ENCODE assay signal across 7 cellular contexts in genomic region chrX:120769576-120770341, GRCh38.
DNase-seq lines count a peak whose midpoint lies in the region; ATAC-seq lines count a peak whose summit lies in the region.

No MANE protein-coding gene starts in this region.

- intact Hi-C loops in left ventricle myocardium superior (cut with micrococcal nuclease), result no loop called here

- ATAC-seq in left ventricle myocardium superior (peak; percentile 48), GM21528 (IDR thresholded peaks at IDR 0.05; ENCODE audit: low FRiP score, unreplicated experiment) (no peak), GM18909 (IDR thresholded peaks at IDR 0.05; ENCODE audit: poor library complexity, unreplicated experiment) (no peak)

- DNase-seq in GM03348 (ENCODE audit: low spot score) (peak; percentile 34), SK-N-DZ (ENCODE audit: low spot score) (peak; percentile 6), left ventricle myocardium superior (no peak), globus pallidus (ENCODE audit: low spot score) (no peak)
- peak; percentile 29 for DNase-seq in Jurkat, Clone E6-1 (ENCODE audit: low read depth, low spot score)

- no peak overlapping the region for H3K4me3 ChIP-seq in Jurkat, Clone E6-1 (ENCODE audit: low read length)

Comparison
In these comparisons a context has a peak if more than half of its experiments do, and no peak if none do; other contexts are left out.
1. DNase-seq: peak in GM03348 (single experiment), Jurkat, Clone E6-1 (single experiment) and SK-N-DZ (single experiment); none in left ventricle myocardium superior (single experiment) and globus pallidus (single experiment).